Comparison of ENCODE assay signal across 12 cellular contexts in genomic region chr16:67216612-67217490, GRCh38. TPM values are rescaled to one million over a fixed set of nuclear protein-coding genes. Genes with fewer than 3 reads are reported as not detected.
DNase-seq lines count a peak whose midpoint lies in the region; ATAC-seq and TF ChIP-seq lines count a peak whose summit lies in the region.
"Had no signal": no experiment of that assay in that cellular context is flagged by ENCODE, and none has a peak within 500 bp of the region (broad histone marks: within the 10 kb centered on the region; RNA-seq: fewer than 3 reads in every experiment).

No MANE protein-coding gene starts in this region.

- WGBS in H9 (ENCODE audit: extremely low coverage, insufficient read length, low lambda C conversion rate) = no CpG with 5 or more reads among the region's 18 CpGs

- H4K8ac ChIP-seq in H9 (replicated peaks; ENCODE audit: insufficient read length, low read depth, low read length) = no peak overlapping the region

- H3K27me3 ChIP-seq in fibroblast of lung (ENCODE audit: control insufficient read depth, insufficient read depth, low read length) (no peaks in the 10 kb centered on the region), H9 (ENCODE audit: insufficient read depth, low read length) (no peaks in the 10 kb centered on the region; the same call in 1 of the 2 replicates)

- H2BK15ac ChIP-seq in H9 (ENCODE audit: low read depth, low read length) = no peak overlapping the region

- H3K14ac ChIP-seq in H9 (ENCODE audit: insufficient read depth, low read length) = no peak overlapping the region

- H2BK5ac ChIP-seq in H9 (ENCODE audit: insufficient read length, low read length) = no peak overlapping the region

- H4K5ac ChIP-seq in H9 (ENCODE audit: insufficient read length, low read depth, low read length) = no peak overlapping the region

- no peak overlapping the region for H3K9ac ChIP-seq in fibroblast of lung (ENCODE audit: insufficient read depth, low read length)
- H3K9ac ChIP-seq in H9 (ENCODE audit: extremely low read depth, insufficient read length, low read length) = no peak overlapping the region

- H3K4me1 ChIP-seq in fibroblast of lung (ENCODE audit: control insufficient read depth, extremely low read depth, insufficient read depth, low read length) = peaks cover 6% of the 10 kb centered on the region
- H3K4me1 ChIP-seq in H9 (ENCODE audit: insufficient read depth, low read length) = no peaks in the 10 kb centered on the region

- H2AFZ ChIP-seq in fibroblast of lung (ENCODE audit: low read length) = peak overlapping the region; percentile 5
- H2AFZ ChIP-seq in H9 (ENCODE audit: low read length) = no peak overlapping the region
- H2AFZ ChIP-seq: GM23338 had no signal

- no peaks in the 10 kb centered on the region for H3K36me3 ChIP-seq in fibroblast of lung (ENCODE audit: control insufficient read depth, insufficient read depth, low read length)

- H4K20me1 ChIP-seq in fibroblast of lung (ENCODE audit: control insufficient read depth, extremely low read depth, insufficient read depth, low read length) (no peaks in the 10 kb centered on the region), H9 (ENCODE audit: control insufficient read depth, insufficient read depth, insufficient read length) (no peaks in the 10 kb centered on the region)

- no peaks in the 10 kb centered on the region for H3K9me3 Mint-ChIP-seq in H9
- H3K9me3 Mint-ChIP-seq in effector memory CD8-positive, alpha-beta T cell = no peaks in the 10 kb centered on the region
- H3K9me3 Mint-ChIP-seq: GM23338 had no signal

- DNase-seq in MV-4-11 (lab: John Stamatoyannopoulos, UW) (peak; percentile 65), fibroblast of lung (ENCODE audit: low read depth in 2 of 2) (no peak), pons (ENCODE audit: low spot score) (peak; percentile 59), H9 (no peak)
- DNase-seq in effector memory CD8-positive, alpha-beta T cell = no peak
- DNase-seq: activated CD4-positive, CD25-positive, alpha-beta regulatory T cell; activated naive CD4-positive, alpha-beta T cell treated with Interleukin-2 at 50 U/mL for 16 hours; DMS 273 treated with DMSO at 0.1 percent for 48 hours; effector memory CD4-positive, alpha-beta T cell; NCI-H1105 treated with DMSO at 0.1 percent for 48 hours had no signal

- peaks cover 49% of the 10 kb centered on the region for H3K27me3 Mint-ChIP-seq in H9 (ENCODE audit: low read depth)
- H3K27me3 Mint-ChIP-seq in effector memory CD8-positive, alpha-beta T cell = no peaks in the 10 kb centered on the region

- H3K9me3 ChIP-seq in fibroblast of lung (ENCODE audit: control insufficient read depth, insufficient read depth, low read depth, low read length) (no peaks in the 10 kb centered on the region), H9 (ENCODE audit: control insufficient read depth, low read depth, low read length) (no peaks in the 10 kb centered on the region)

- H3K27ac ChIP-seq in fibroblast of lung (ENCODE audit: insufficient read depth, low read length) (no peak overlapping the region), H9 (ENCODE audit: insufficient read length, low read depth, low read length) (no peak overlapping the region)

- no peak overlapping the region for H3K4ac ChIP-seq in H9 (ENCODE audit: low read depth, low read length)

- H3K4me3 Mint-ChIP-seq in H9 = no peak overlapping the region
- H3K4me3 Mint-ChIP-seq in effector memory CD8-positive, alpha-beta T cell = no peak overlapping the region
- H3K4me3 Mint-ChIP-seq: GM23338 had no signal

- no peaks in the 10 kb centered on the region for H3K79me2 ChIP-seq in fibroblast of lung (ENCODE audit: control insufficient read depth, insufficient read depth, low read length)
- H3K79me2 ChIP-seq in H9 (ENCODE audit: insufficient read depth, low read length) = no peaks in the 10 kb centered on the region

- no peak overlapping the region for H3K4me2 ChIP-seq in fibroblast of lung (ENCODE audit: extremely low read depth, insufficient read depth, low read length)
- no peak overlapping the region for H3K4me2 ChIP-seq in H9 (ENCODE audit: insufficient read depth, insufficient read length, low read length)
- H3K4me2 ChIP-seq: GM23338 had no signal

- no peak for ATAC-seq in effector memory CD8-positive, alpha-beta T cell (replicated peaks)
- ATAC-seq in GM18868 (IDR thresholded peaks at IDR 0.05; ENCODE audit: unreplicated experiment) = no peak
- ATAC-seq: GM23338 had no signal

- H3K23me2 ChIP-seq in H9 (ENCODE audit: insufficient read length, low read depth, low read length, poor library complexity, severe bottlenecking) = no peaks in the 10 kb centered on the region

- H3K23ac ChIP-seq in H9 (ENCODE audit: insufficient read length, low read depth, low read length) = no peak overlapping the region

- peak overlapping the region in 1 of 3 experiments; percentile 63; a peak in 2 of 7 replicates for H3K27ac Mint-ChIP-seq in H9
- peak overlapping the region in 1 of 2 donors; percentile 19 for H3K27ac Mint-ChIP-seq in effector memory CD8-positive, alpha-beta T cell
- H3K27ac Mint-ChIP-seq: GM23338 had no signal

- H3T11ph ChIP-seq in H9 (ENCODE audit: low read length) = no peak overlapping the region

- H3K36me3 Mint-ChIP-seq in H9 (ENCODE audit: insufficient read depth in 1 of 3, low read depth in 3 of 3) = no peaks in the 10 kb centered on the region
- peaks cover 4% of the 10 kb centered on the region for H3K36me3 Mint-ChIP-seq in effector memory CD8-positive, alpha-beta T cell (ENCODE audit: insufficient read depth)

- H4K91ac ChIP-seq in H9 (ENCODE audit: insufficient read length, low read depth, low read length) = no peak overlapping the region

- H3K4me3 ChIP-seq in fibroblast of lung (replicated peaks in 1 of 4; ENCODE audit: control extremely low read depth in 1 of 4, insufficient read depth in 1 of 4, low read depth in 3 of 4, low read length in 4 of 4) = no peak overlapping the region
- H3K4me3 ChIP-seq: GM23338 had no signal

- H2BK12ac ChIP-seq in H9 (ENCODE audit: insufficient read length, low read depth, low read length) = no peak overlapping the region

- H3K18ac ChIP-seq in H9 (ENCODE audit: insufficient read length, low read depth, low read length) = no peak overlapping the region

- no peak overlapping the region for H2AK5ac ChIP-seq in H9 (ENCODE audit: insufficient read length, low read length)

- H3K79me1 ChIP-seq in H9 (ENCODE audit: insufficient read depth, low read depth, low read length, poor library complexity, severe bottlenecking) = no peaks in the 10 kb centered on the region

- H2BK20ac ChIP-seq in H9 (ENCODE audit: low read depth, low read length, poor library complexity, severe bottlenecking) = no peak overlapping the region

- no peak overlapping the region for H3K56ac ChIP-seq in H9 (ENCODE audit: insufficient read length, low read depth, low read length)

- no peaks in the 10 kb centered on the region for H3K4me1 Mint-ChIP-seq in H9
- H3K4me1 Mint-ChIP-seq in effector memory CD8-positive, alpha-beta T cell (ENCODE audit: low read depth in 2 of 2) = peaks cover 0 to 6% of the 10 kb centered on the region in 2 donors

- TF ChIP-seq CTCF in fibroblast of lung (conservative IDR thresholded peaks at IDR 0.05 in 1 of 2, IDR thresholded peaks at IDR 0.05 in 1 of 2; ENCODE audit: low read depth in 1 of 2, low read length in 2 of 2) (no peak), H9 (conservative IDR thresholded peaks at IDR 0.05) (no peak)

- H2BK120ac ChIP-seq in H9 (ENCODE audit: low read depth, low read length, poor library complexity, severe bottlenecking) = no peak overlapping the region

RNA-seq across cellular contexts. Expression of gene TMEM208, which starts 10.1 kb away (rescaled TPM):
- total RNA-seq in fibroblast of lung (25.7 and 26.3 TPM in 2 replicates), H9 (2021) (42.6 and 43.3 TPM in 2 replicates)
- polyA plus RNA-seq in fibroblast of lung = 43.2 and 53.5 TPM in 2 replicates
- 39.8 and 49.8 TPM in 2 replicates for polyA plus RNA-seq in fibroblast of lung (2012)
- 60.4 and 70.6 TPM in 2 replicates for polyA minus RNA-seq in fibroblast of lung (ENCODE audit: low replicate concordance)

RNA-seq across cellular contexts. Expression of gene ELMO3, which starts 17.9 kb away (rescaled TPM):
- 0.26 and 0.33 TPM in 2 replicates for total RNA-seq in fibroblast of lung
- 0.36 and 0.42 TPM in 2 replicates for polyA plus RNA-seq in fibroblast of lung
- 0.37 and 0.52 TPM in 2 replicates for polyA plus RNA-seq in fibroblast of lung (2012)
- polyA minus RNA-seq in fibroblast of lung (ENCODE audit: low replicate concordance) = 0.16 and 0.26 TPM in 2 replicates
- total RNA-seq in H9 (2021) = 8.6 and 9.1 TPM in 2 replicates

RNA-seq across cellular contexts. Expression of gene E2F4, which starts 24.9 kb away (rescaled TPM):
- total RNA-seq in fibroblast of lung (42.4 and 48.3 TPM in 2 replicates), H9 (2021) (109 and 116 TPM in 2 replicates)
- 59.9 and 70.4 TPM in 2 replicates for polyA plus RNA-seq in fibroblast of lung
- 37.3 and 52.9 TPM in 2 replicates for polyA plus RNA-seq in fibroblast of lung (2012)
- 126 and 164 TPM in 2 replicates for polyA minus RNA-seq in fibroblast of lung (ENCODE audit: low replicate concordance)

RNA-seq across cellular contexts. Expression of gene EXOC3L1, which starts 26.9 kb away (rescaled TPM):
- total RNA-seq in fibroblast of lung = 0.26 and 0.33 TPM in 2 replicates
- polyA plus RNA-seq in fibroblast of lung = 0.09 TPM in 1 of 2 replicates, not detected in the other
- 0.28 and 0.30 TPM in 2 replicates for polyA plus RNA-seq in fibroblast of lung (2012)
- not detected in 2 replicates for polyA minus RNA-seq in fibroblast of lung (ENCODE audit: low replicate concordance)
- total RNA-seq in H9 (2021) = 3.1 and 3.3 TPM in 2 replicates

RNA-seq across cellular contexts. Expression of gene FHOD1, which starts 30.4 kb away (rescaled TPM):
- total RNA-seq in fibroblast of lung = 7.1 and 13.9 TPM in 2 replicates
- 25.8 and 32.7 TPM in 2 replicates for polyA plus RNA-seq in fibroblast of lung
- 41.2 and 62.7 TPM in 2 replicates for polyA plus RNA-seq in fibroblast of lung (2012)
- polyA minus RNA-seq in fibroblast of lung (ENCODE audit: low replicate concordance) = 52.9 and 83.9 TPM in 2 replicates
- 67.0 and 70.7 TPM in 2 replicates for total RNA-seq in H9 (2021)

Comparison
In these comparisons a context has a peak if more than half of its experiments do, and no peak if none do; other contexts are left out.
1. DNase-seq: peak in MV-4-11 (single experiment) and pons (single experiment); none in fibroblast of lung (0 of 2), H9 (single experiment) and effector memory CD8-positive, alpha-beta T cell (0 of 3).